In genomic region chr3:129794319-129795201, GRCh38 we compare ENCODE assay signal across 1 cellular context.
TF ChIP-seq lines count a peak whose summit lies in the region.

No MANE protein-coding gene starts in this region.

TF ChIP-seq in HEK293, 187 proteins besides CTCF, POLR2A, EP300 and RAD21 (continued from another document and continues in another):
- TF ChIP-seq PRDM6 (tag by site-specific recombination; IDR thresholded peaks at IDR 0.05) (peak; percentile 46; the same call in 1 of the 2 replicates), ZFP37 (tag by site-specific recombination; IDR thresholded peaks at IDR 0.05) (no peak), ZNF792 (tag by site-specific recombination; IDR thresholded peaks at IDR 0.05) (no peak), ZNF239 (tag by site-specific recombination; IDR thresholded peaks at IDR 0.05) (no peak), BCL11A (tag by site-specific recombination; IDR thresholded peaks at IDR 0.05; ENCODE audit: low read depth) (no peak), KLF1 (tag by site-specific recombination; IDR thresholded peaks at IDR 0.05) (peak; percentile 56; the same call in 1 of the 2 replicates), BCL11B (tag by site-specific recombination; IDR thresholded peaks at IDR 0.05; ENCODE audit: low read depth) (no peak), ZNF302 (tag by site-specific recombination; IDR thresholded peaks at IDR 0.05; ENCODE audit: low read depth) (no peak), ZNF112 (tag by site-specific recombination; IDR thresholded peaks at IDR 0.05) (no peak), ZNF621 (tag by site-specific recombination; IDR thresholded peaks at IDR 0.05) (no peak), ZNF266 (tag by site-specific recombination; IDR thresholded peaks at IDR 0.05; ENCODE audit: low read depth) (no peak), ZNF791 (tag by site-specific recombination; IDR thresholded peaks at IDR 0.05) (no peak), ZBTB49 (tag by site-specific recombination; IDR thresholded peaks at IDR 0.05; ENCODE audit: low read depth) (no peak), ZBTB11 (tag by site-specific recombination; conservative IDR thresholded peaks at IDR 0.05; ENCODE audit: low read depth) (no peak), HOXC10 (CRISPR knock-in tag; IDR thresholded peaks at IDR 0.05) (no peak), ZNF202 (tag by site-specific recombination; IDR thresholded peaks at IDR 0.05; ENCODE audit: borderline replicate concordance) (no peak), HOXA7 (CRISPR knock-in tag; IDR thresholded peaks at IDR 0.05; ENCODE audit: borderline replicate concordance) (no peak), ZBTB10 (tag by site-specific recombination; IDR thresholded peaks at IDR 0.05) (no peak), EGR2 (tag by site-specific recombination; IDR thresholded peaks at IDR 0.05; ENCODE audit: low read depth) (no peak), ZNF555 (tag by site-specific recombination; conservative IDR thresholded peaks at IDR 0.05) (no peak), ZNF157 (tag by site-specific recombination; IDR thresholded peaks at IDR 0.05) (no peak), ZNF18 (tag by site-specific recombination; IDR thresholded peaks at IDR 0.05) (no peak), ZNF843 (tag by site-specific recombination; IDR thresholded peaks at IDR 0.05) (no peak), ZSCAN4 (tag by site-specific recombination; IDR thresholded peaks at IDR 0.05) (no peak), ZBTB17 (tag by site-specific recombination; IDR thresholded peaks at IDR 0.05) (peak; percentile 52; the same call in 1 of the 2 replicates), ZNF670 (tag by site-specific recombination; IDR thresholded peaks at IDR 0.05; ENCODE audit: low read depth) (no peak), ZNF19 (tag by site-specific recombination; IDR thresholded peaks at IDR 0.05; ENCODE audit: low read depth) (no peak), ZNF211 (tag by site-specific recombination; IDR thresholded peaks at IDR 0.05; ENCODE audit: low read depth) (no peak), ZNF580 (tag by site-specific recombination; IDR thresholded peaks at IDR 0.05) (no peak), ZNF416 (tag by site-specific recombination; IDR thresholded peaks at IDR 0.05) (no peak), SP2 (tag by site-specific recombination; IDR thresholded peaks at IDR 0.05) (no peak), PRDM1 (tag by site-specific recombination; IDR thresholded peaks at IDR 0.05) (no peak), ZBTB6 (tag by site-specific recombination; IDR thresholded peaks at IDR 0.05) (no peak), ZNF280D (tag by site-specific recombination; IDR thresholded peaks at IDR 0.05) (no peak), ZNF132 (tag by site-specific recombination; IDR thresholded peaks at IDR 0.05; ENCODE audit: borderline replicate concordance) (no peak), ZNF354C (tag by site-specific recombination; IDR thresholded peaks at IDR 0.05; ENCODE audit: borderline replicate concordance, low read depth) (no peak), KLF9 (tag by site-specific recombination; IDR thresholded peaks at IDR 0.05; ENCODE audit: low read depth) (no peak), ZNF449 (tag by site-specific recombination; IDR thresholded peaks at IDR 0.05) (peak; percentile 18; the same call in 1 of the 2 replicates), ZNF24 (tag by site-specific recombination; IDR thresholded peaks at IDR 0.05) (no peak), SETDB1 (IDR thresholded peaks at IDR 0.05; ENCODE audit: insufficient read length, low read length) (no peak), ZBTB8A (tag by site-specific recombination; IDR thresholded peaks at IDR 0.05) (no peak), KLF7 (tag by site-specific recombination; IDR thresholded peaks at IDR 0.05; ENCODE audit: borderline replicate concordance) (no peak), ZNF76 (tag by site-specific recombination; IDR thresholded peaks at IDR 0.05; ENCODE audit: borderline replicate concordance, low read depth) (no peak), GLIS1 (tag by site-specific recombination; IDR thresholded peaks at IDR 0.05) (peak; percentile 82), ZNF433 (tag by site-specific recombination; IDR thresholded peaks at IDR 0.05; ENCODE audit: low read depth) (no peak)
